Comparison of ENCODE assay signal across 10 cellular contexts in the genomic region with DNA sequence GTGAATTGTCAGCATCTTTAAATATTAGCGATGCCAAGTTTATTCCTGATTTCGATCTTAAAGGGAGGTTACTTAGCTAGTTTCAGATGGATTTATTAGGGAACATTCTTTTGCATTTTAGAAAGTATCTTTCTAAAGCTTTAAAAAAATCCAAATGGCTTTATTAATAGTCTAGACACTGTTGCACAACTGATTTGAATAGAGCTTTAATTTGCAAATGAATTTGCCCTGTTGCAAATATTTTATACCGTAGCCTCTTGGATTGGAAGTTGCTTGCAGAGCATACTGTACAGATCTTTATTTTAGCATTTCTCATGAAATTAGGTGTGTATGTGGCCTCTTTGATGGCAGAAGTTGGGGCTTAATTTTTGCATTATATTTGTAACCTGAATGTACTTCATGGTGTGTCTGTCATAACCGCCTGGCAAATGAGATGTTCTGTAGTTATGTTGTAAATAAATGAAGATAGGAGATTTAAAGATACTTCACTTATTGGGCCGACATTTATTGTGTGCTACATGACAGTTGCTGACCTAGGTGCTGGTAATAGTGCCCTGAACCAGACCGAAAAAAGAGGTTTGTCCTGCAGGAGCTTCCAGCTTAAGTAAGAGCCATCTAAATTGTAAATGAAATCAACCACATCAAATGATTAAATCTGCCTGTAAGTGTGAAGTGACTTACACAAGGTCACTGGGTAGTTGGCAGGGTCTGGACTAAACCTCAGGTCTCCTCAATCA. TPM values are rescaled to one million over a fixed set of nuclear protein-coding genes. Genes with fewer than 3 reads are reported as not detected.
DNase-seq lines count a peak whose midpoint lies in the region; ATAC-seq and TF ChIP-seq lines count a peak whose summit lies in the region.
"Had no signal": no experiment of that assay in that cellular context is flagged by ENCODE, and none has a peak within 500 bp of the region (broad histone marks: within the 10 kb centered on the region; RNA-seq: fewer than 3 reads in every experiment).

No MANE protein-coding gene starts in this region.

- no peaks in the 10 kb centered on the region for H3K36me3 ChIP-seq in CD8-positive, alpha-beta T cell (ENCODE audit: insufficient read depth, low read length)

- CTCF ChIA-PET in CD8-positive, alpha-beta T cell (lab: Charles Lee): no interaction called here

- H3K4me1 ChIP-seq in CD8-positive, alpha-beta T cell (ENCODE audit: insufficient read depth, low read length): peaks cover 27% of the 10 kb centered on the region

- H3K9me3 Mint-ChIP-seq in CD8-positive, alpha-beta T cell: no peaks in the 10 kb centered on the region
- no peaks in the 10 kb centered on the region for H3K9me3 Mint-ChIP-seq in brain
- no peaks in the 10 kb centered on the region for H3K9me3 Mint-ChIP-seq in naive B cell

- peaks cover 52% of the 10 kb centered on the region for H3K4me1 Mint-ChIP-seq in CD8-positive, alpha-beta T cell (ENCODE audit: low read depth)
- H3K4me1 Mint-ChIP-seq in brain: peaks cover 43% of the 10 kb centered on the region
- peaks cover 24 to 55% (median 46%) of the 10 kb centered on the region in 3 donors for H3K4me1 Mint-ChIP-seq in naive B cell

- H3K27ac ChIP-seq in CD8-positive, alpha-beta T cell (ENCODE audit: low read depth, low read length): no peak overlapping the region

- no peak for TF ChIP-seq CTCF in CD8-positive, alpha-beta T cell (IDR thresholded peaks at IDR 0.05)
- TF ChIP-seq CTCF in brain (conservative IDR thresholded peaks at IDR 0.05): no peak

- H3K36me3 Mint-ChIP-seq in CD8-positive, alpha-beta T cell: peaks cover 6% of the 10 kb centered on the region
- H3K36me3 Mint-ChIP-seq in brain (peaks cover 5% of the 10 kb centered on the region), naive B cell (peaks cover 0 to 7% of the 10 kb centered on the region in 2 donors)

- no peak for ATAC-seq in CD8-positive, alpha-beta T cell
- ATAC-seq in naive B cell (ENCODE audit: low read depth in 2 of 2): no peak
- ATAC-seq in GM21786 (IDR thresholded peaks at IDR 0.05; ENCODE audit: unreplicated experiment): no peak
- no peak for ATAC-seq in left lobe of liver

- no peaks in the 10 kb centered on the region for H3K27me3 ChIP-seq in CD8-positive, alpha-beta T cell (ENCODE audit: insufficient read depth, low read length)

- POLR2A ChIA-PET in CD8-positive, alpha-beta T cell (lab: Charles Lee): interaction anchor here (0.7 kb wide), 1 partner anchor 153 kb away, joined by 3 read pairs; no protein-coding TSS in a partner anchor

- no peak overlapping the region for H3K27ac Mint-ChIP-seq in CD8-positive, alpha-beta T cell
- H3K27ac Mint-ChIP-seq in brain: peak overlapping the region; percentile 4 to 100 (median 98)
- peak overlapping the region in 2 of 6 donors; percentile 12 to 97 for H3K27ac Mint-ChIP-seq in naive B cell

- no peak overlapping the region for H3K4me3 ChIP-seq in CD8-positive, alpha-beta T cell (ENCODE audit: low read depth, low read length)
- peak overlapping the region; percentile 93 for H3K4me3 ChIP-seq in Jurkat, Clone E6-1 (ENCODE audit: low read length)

- H3K4me3 Mint-ChIP-seq in CD8-positive, alpha-beta T cell: peak overlapping the region; percentile 99
- H3K4me3 Mint-ChIP-seq in brain (peak overlapping the region; percentile 96 to 99 (median 99)), naive B cell (peak overlapping the region; percentile 47 to 100 (median 98))

- DNase-seq in CD8-positive, alpha-beta T cell: no peak
- no peak for DNase-seq in Jurkat, Clone E6-1 (ENCODE audit: low read depth, low spot score)
- DNase-seq in naive B cell: no peak
- DNase-seq in left lobe of liver (ENCODE audit: low spot score): no peak
- DNase-seq in iPS-NIHi7 (ENCODE audit: extremely low spot score): no peak
- DNase-seq in NCI-H2029 (lab: John Stamatoyannopoulos, UW): no peak
- DNase-seq: hippocampal formation, NCI-H226 had no signal

- no peaks in the 10 kb centered on the region for H3K9me3 ChIP-seq in CD8-positive, alpha-beta T cell (ENCODE audit: low read length)

- intact Hi-C loops in CD8-positive, alpha-beta T cell (cut with DNase I, micrococcal nuclease): no loop called here

- no peaks in the 10 kb centered on the region for H3K27me3 Mint-ChIP-seq in CD8-positive, alpha-beta T cell (ENCODE audit: low read depth)
- peaks cover 17% of the 10 kb centered on the region for H3K27me3 Mint-ChIP-seq in brain
- no peaks in the 10 kb centered on the region for H3K27me3 Mint-ChIP-seq in naive B cell

RNA-seq across cellular contexts. Expression of gene TCERG1, which starts 1.8 kb away (rescaled TPM):
- 100 to 1,000 TPM; 110 to 114 TPM for total RNA-seq in CD8-positive, alpha-beta T cell
- 104 TPM for polyA plus RNA-seq in Jurkat, Clone E6-1 (2012; ENCODE audit: insufficient read depth, insufficient read length)
- polyA plus RNA-seq in brain (ENCODE audit: insufficient read depth, low read depth, low replicate concordance) (13.0 TPM), naive B cell (ENCODE audit: low read depth in 6 of 6) (10 to 100 TPM; 22.0 to 62.2 (median 44.3) TPM)
- 12.8 TPM for total RNA-seq in left lobe of liver
